ENCODE assay signal across 8 cellular contexts in the genomic region with DNA sequence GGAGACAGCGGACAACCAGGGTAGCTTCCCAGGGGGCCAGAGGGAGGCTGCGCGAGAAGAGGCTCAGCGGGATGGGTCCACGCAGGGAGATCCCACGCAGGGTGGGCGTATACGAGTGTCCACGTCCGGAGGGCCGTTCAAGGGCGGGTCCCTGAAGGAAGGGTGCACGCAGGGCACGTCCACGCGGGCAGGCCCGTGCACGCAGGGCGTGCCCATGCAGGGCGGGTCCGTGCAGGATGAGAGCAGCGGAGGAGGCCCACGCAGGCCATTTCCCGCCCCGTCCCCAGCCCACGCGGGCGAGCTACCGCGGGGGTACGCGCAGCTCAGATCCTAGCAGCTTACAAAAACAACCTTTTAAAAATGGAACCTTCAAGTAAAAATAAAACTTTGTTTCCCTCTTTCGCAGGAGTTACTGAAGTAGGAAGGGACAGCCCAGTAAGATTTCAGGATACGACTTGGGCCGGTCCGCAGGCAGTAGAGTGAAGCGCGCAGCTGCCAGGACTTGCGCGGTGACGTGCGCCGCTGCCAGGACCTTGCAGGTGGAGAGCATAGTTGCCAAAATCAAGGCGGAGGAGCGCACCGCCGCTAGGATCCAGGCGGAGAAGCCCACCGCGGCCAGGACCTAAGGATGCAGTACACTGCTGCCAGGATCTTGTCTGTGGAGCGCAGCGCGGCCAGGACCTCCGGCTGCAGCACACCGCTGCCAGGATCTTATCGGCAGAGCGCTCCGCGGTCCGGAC. TPM values are rescaled to one million over a fixed set of nuclear protein-coding genes. Genes with fewer than 3 reads are reported as not detected.
DNase-seq lines count a peak whose midpoint lies in the region; ATAC-seq and TF ChIP-seq lines count a peak whose summit lies in the region.

No MANE protein-coding gene starts in this region.

- H3K4me1 ChIP-seq in DOHH2 (ENCODE audit: control insufficient read depth, low read length) (peaks cover 37% of the 10 kb centered on the region), stomach smooth muscle (ENCODE audit: control insufficient read depth, insufficient read depth, low read length) (peaks cover 30% of the 10 kb centered on the region)

- ATAC-seq in GM21723 (IDR thresholded peaks at IDR 0.05; ENCODE audit: unreplicated experiment): peak; percentile 60

- H3K9ac ChIP-seq in stomach smooth muscle (ENCODE audit: low read length in 2 of 2): peak overlapping the region; percentile 89 to 96

- no peaks in the 10 kb centered on the region for H4K20me1 ChIP-seq in DOHH2 (ENCODE audit: control insufficient read depth, insufficient read depth, low read depth, low read length)

- CTCF ChIA-PET in RWPE1 (lab: Yijun Ruan, JAX): no interaction called here

- H3K4me3 Mint-ChIP-seq in neural crest cell: peak overlapping the region; percentile 97

- peaks cover 11% of the 10 kb centered on the region for H3K27me3 Mint-ChIP-seq in neural crest cell (ENCODE audit: low read depth)

- POLR2A ChIA-PET in RWPE1 (lab: Yijun Ruan, JAX; ENCODE audit: low non-redundant PET): interaction anchor here (0.6 to 1.5 kb wide), 2 partner anchors 29 to 321 kb away, joined by 5 to 6 read pairs; a partner anchor contains a TSS

- H3K4me3 ChIP-seq in DOHH2 (ENCODE audit: low read length) (peak overlapping the region; percentile 99), stomach smooth muscle (ENCODE audit: low read length in 2 of 2) (peak overlapping the region; percentile 98 to 100)

- no peak for TF ChIP-seq CTCF in DOHH2 (IDR thresholded peaks at IDR 0.05; ENCODE audit: low read depth, low read length, poor library complexity, severe bottlenecking)
- no peak for TF ChIP-seq CTCF in RWPE1 (conservative IDR thresholded peaks at IDR 0.05; ENCODE audit: low read depth)
- no peak for TF ChIP-seq CTCF in neural crest cell (conservative IDR thresholded peaks at IDR 0.05)

- H3K27me3 ChIP-seq in DOHH2 (ENCODE audit: control insufficient read depth, low read length): no peaks in the 10 kb centered on the region
- no peaks in the 10 kb centered on the region for H3K27me3 ChIP-seq in stomach smooth muscle (ENCODE audit: control insufficient read depth in 1 of 2, insufficient read depth in 2 of 2, low read length in 2 of 2)

- no peaks in the 10 kb centered on the region for H3K9me2 ChIP-seq in DOHH2 (replicated peaks; ENCODE audit: control insufficient read depth, low read length)

- H3K4me1 Mint-ChIP-seq in neural crest cell: peaks cover 24% of the 10 kb centered on the region

- peak overlapping the region; percentile 77 for H3K4me2 ChIP-seq in DOHH2 (ENCODE audit: low read length)

- H3K27ac ChIP-seq in DOHH2 (ENCODE audit: low read depth, low read length) (peak overlapping the region; percentile 88), RWPE1 (peak overlapping the region; percentile 96), stomach smooth muscle (ENCODE audit: low read length) (peak overlapping the region; percentile 100)

- H3K36me3 ChIP-seq in DOHH2 (ENCODE audit: control insufficient read depth, low read length) (peaks cover 43% of the 10 kb centered on the region), stomach smooth muscle (ENCODE audit: control insufficient read depth in 2 of 2, insufficient read depth in 2 of 2, low read length in 2 of 2) (peaks cover 11 to 16% of the 10 kb centered on the region in 2 donors)

- peaks cover 8% of the 10 kb centered on the region for H3K36me3 Mint-ChIP-seq in neural crest cell (ENCODE audit: low read depth)

- peaks cover 11% of the 10 kb centered on the region for H3F3A ChIP-seq in DOHH2 (ENCODE audit: control insufficient read depth, insufficient read depth)

- in situ Hi-C loops in KBM-7 (cut with MboI; ENCODE audit: low pct_unique_long_range_greater_than_20kb, low sequenced_read_pairs): no loop called here

- peaks cover 41% of the 10 kb centered on the region for H3K79me2 ChIP-seq in DOHH2 (ENCODE audit: control insufficient read depth, low read length)

- peak overlapping the region; percentile 100 for H3K27ac Mint-ChIP-seq in neural crest cell (ENCODE audit: unreplicated experiment)

- peak; percentile 95 for DNase-seq in KBM-7
- peak; percentile 81 for DNase-seq in RWPE1 (ENCODE audit: low spot score)
- peak; percentile 71 for DNase-seq in activated T-helper 9 cell treated with anti-CD3 and anti-CD28 coated beads, Interleukin-2, amount 50 U/mL, for 16 hours (ENCODE audit: low read depth)
- DNase-seq in fibroblast of the conjunctiva (ENCODE audit: low read depth): peak; percentile 64
- no peak for DNase-seq in neural crest cell (ENCODE audit: low read depth, low spot score)

- H3K9me3 Mint-ChIP-seq in neural crest cell: no peaks in the 10 kb centered on the region

- no peaks in the 10 kb centered on the region for H3K9me3 ChIP-seq in DOHH2 (ENCODE audit: control insufficient read depth, insufficient read depth, low read length)
- H3K9me3 ChIP-seq in stomach smooth muscle (ENCODE audit: control insufficient read depth in 2 of 2, low read length in 2 of 2): no peaks in the 10 kb centered on the region

RNA-seq across cellular contexts. Expression of a gene that starts 0.4 kb away (rescaled TPM):
- 117 and 129 TPM in 2 replicates for total RNA-seq in neural crest cell
